Comparison of ENCODE assay signal across 12 cellular contexts in the genomic region with DNA sequence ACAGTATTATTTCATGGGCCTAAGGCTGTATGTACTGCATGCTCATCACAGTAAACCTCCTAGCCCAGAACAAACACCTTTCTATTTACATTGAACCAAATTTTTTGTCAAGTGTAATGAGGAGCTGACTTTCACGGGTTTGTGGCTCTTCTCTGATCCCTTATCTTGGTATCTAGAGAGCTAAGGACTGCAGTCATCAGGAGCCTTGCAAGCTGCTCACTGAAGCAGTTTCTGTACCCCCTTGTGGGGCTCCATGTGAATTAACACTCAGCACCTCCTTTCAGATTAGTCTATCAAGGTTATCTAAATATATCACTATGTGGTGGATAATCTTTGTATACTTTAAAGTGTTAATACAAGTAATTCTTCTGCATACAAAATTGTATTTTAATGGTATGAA.
DNase-seq lines count a peak whose midpoint lies in the region; TF ChIP-seq lines count a peak whose summit lies in the region.
"Had no signal": no experiment of that assay in that cellular context is flagged by ENCODE, and none has a peak within 500 bp of the region (broad histone marks: within the 10 kb centered on the region; RNA-seq: fewer than 3 reads in every experiment).

No MANE protein-coding gene starts in this region.

- H2AFZ ChIP-seq in GM23248 (no peak overlapping the region), trophoblast cell (ENCODE audit: insufficient read depth, low read length, poor library complexity) (no peak overlapping the region)

- H3F3A ChIP-seq in GM23248 (ENCODE audit: insufficient read depth): no peaks in the 10 kb centered on the region

- no peak overlapping the region for H3K14ac ChIP-seq in trophoblast cell (ENCODE audit: low read length)

- peak; percentile 18 for DNase-seq in stimulated activated CD4-positive, alpha-beta T cell treated with anti-CD3 and anti-CD28 coated beads, Interleukin-1b, Interleukin-23, amount 100 ng/mL, for 48 hours
- no peak for DNase-seq in stimulated activated CD4-positive, alpha-beta T cell treated with anti-CD3 and anti-CD28 coated beads, Interleukin-2, amount 100 ng/mL, for 48 hours
- DNase-seq in OCI-M1 (lab: John Stamatoyannopoulos, UW): peak; percentile 66
- peak; percentile 38 for DNase-seq in choroid plexus epithelial cell (ENCODE audit: low read depth)
- DNase-seq in GM23248: no peak
- DNase-seq in SKM-1 (lab: John Stamatoyannopoulos, UW; ENCODE audit: unreplicated experiment): no peak
- no peak for DNase-seq in ecto neural progenitor cell (ENCODE audit: low spot score)
- DNase-seq in trophoblast cell: no peak
- DNase-seq: cortex of kidney, DMS53, nucleus accumbens had no signal

- H4K20me1 ChIP-seq in GM23248 (ENCODE audit: insufficient read depth): no peaks in the 10 kb centered on the region

- no peak overlapping the region for H3K4ac ChIP-seq in trophoblast cell (ENCODE audit: low read depth, low read length)

- H2BK12ac ChIP-seq in trophoblast cell (ENCODE audit: low read length): no peak overlapping the region

- no peak overlapping the region for H3K4me2 ChIP-seq in GM23248 (ENCODE audit: unreplicated experiment)
- H3K4me2 ChIP-seq in trophoblast cell (ENCODE audit: low read length): no peak overlapping the region

- no peaks in the 10 kb centered on the region for H3K9me2 ChIP-seq in GM23248 (ENCODE audit: insufficient read depth)

- H3K79me2 ChIP-seq in GM23248 (ENCODE audit: insufficient read depth) (no peaks in the 10 kb centered on the region), trophoblast cell (ENCODE audit: control insufficient read depth, insufficient read depth, low read length, poor library complexity) (no peaks in the 10 kb centered on the region)

- no peak overlapping the region for H3K27ac ChIP-seq in GM23248
- H3K27ac ChIP-seq in trophoblast cell (ENCODE audit: low read depth, low read length): no peak overlapping the region
- H3K27ac ChIP-seq: VCaP had no signal

- H3K79me1 ChIP-seq in trophoblast cell (ENCODE audit: low read length): no peaks in the 10 kb centered on the region

- H3K23ac ChIP-seq in trophoblast cell (ENCODE audit: low read length): no peak overlapping the region

- no peak overlapping the region for H4K12ac ChIP-seq in trophoblast cell (ENCODE audit: low read depth, low read length)

- H3K18ac ChIP-seq in trophoblast cell (ENCODE audit: low read length): no peak overlapping the region

- H3K9me3 ChIP-seq in GM23248 (ENCODE audit: low read depth) (no peaks in the 10 kb centered on the region), trophoblast cell (ENCODE audit: insufficient read depth, low read depth, low read length) (peaks cover 1% of the 10 kb centered on the region)

- WGBS in GM23248 (ENCODE audit: low coverage in 1 of 2, low lambda C conversion rate in 2 of 2, missing lambda C conversion rate in 2 of 2), 2 experiments: 89 to 100% methylated on average over 1 of the region's 1 CpG
- WGBS in trophoblast cell (ENCODE audit: extremely low coverage, insufficient coverage, insufficient read length): no CpG with 5 or more reads among the region's 1 CpG

- no peak overlapping the region for H2BK120ac ChIP-seq in trophoblast cell (ENCODE audit: insufficient read depth, low read length, poor library complexity)

- H3K4me3 ChIP-seq in choroid plexus epithelial cell (ENCODE audit: low read depth, low read length) (no peak overlapping the region), GM23248 (no peak overlapping the region), trophoblast cell (ENCODE audit: low read depth, low read length) (no peak overlapping the region)

- peaks cover 11% of the 10 kb centered on the region for H3K4me1 ChIP-seq in GM23248 (ENCODE audit: insufficient read depth)
- no peaks in the 10 kb centered on the region for H3K4me1 ChIP-seq in trophoblast cell (ENCODE audit: control insufficient read depth in 1 of 2, insufficient read depth in 2 of 2, low read length in 2 of 2)

- H3K36me3 ChIP-seq in GM23248 (ENCODE audit: low read depth) (no peaks in the 10 kb centered on the region), trophoblast cell (ENCODE audit: control insufficient read depth in 1 of 2, insufficient read depth in 2 of 2, low read length in 2 of 2) (peaks cover 0 to 2% of the 10 kb centered on the region in 2 experiments)

- TF ChIP-seq CTCF in choroid plexus epithelial cell (conservative IDR thresholded peaks at IDR 0.05; ENCODE audit: low read depth, low read length): peak; percentile 39

- in situ Hi-C loops in GM23248 (cut with MboI): no loop called here

- H4K8ac ChIP-seq in trophoblast cell (ENCODE audit: low read depth, low read length): no peak overlapping the region

- no peak overlapping the region for H4K91ac ChIP-seq in trophoblast cell (ENCODE audit: low read depth, low read length)

- no peak overlapping the region for H2AK5ac ChIP-seq in trophoblast cell (ENCODE audit: low read length)

- H3K9ac ChIP-seq in GM23248 (no peak overlapping the region), trophoblast cell (ENCODE audit: low read length) (no peak overlapping the region)

- H3K27me3 ChIP-seq in GM23248 (replicated peaks; ENCODE audit: insufficient read depth): no peaks in the 10 kb centered on the region
- no peaks in the 10 kb centered on the region for H3K27me3 ChIP-seq in trophoblast cell (ENCODE audit: insufficient read depth, low read length)

- no peak overlapping the region for H2BK5ac ChIP-seq in trophoblast cell (ENCODE audit: low read depth, low read length, poor library complexity)

Comparison
In these comparisons a context has a peak if more than half of its experiments do, and no peak if none do; other contexts are left out.
1. DNase-seq: peak in stimulated activated CD4-positive, alpha-beta T cell treated with anti-CD3 and anti-CD28 coated beads, Interleukin-1b, Interleukin-23, amount 100 ng/mL, for 48 hours (single experiment), OCI-M1 (single experiment) and choroid plexus epithelial cell (single experiment); none in stimulated activated CD4-positive, alpha-beta T cell treated with anti-CD3 and anti-CD28 coated beads, Interleukin-2, amount 100 ng/mL, for 48 hours (0 of 2), GM23248 (single experiment), SKM-1 (single experiment), ecto neural progenitor cell (single experiment) and trophoblast cell (0 of 2).